ENCODE assay signal across 17 cellular contexts in genomic region chr4:17889692-17890091, GRCh38.
DNase-seq lines count a peak whose midpoint lies in the region; ATAC-seq and TF ChIP-seq lines count a peak whose summit lies in the region.
"Had no signal": no experiment of that assay in that cellular context is flagged by ENCODE, and none has a peak within 500 bp of the region (broad histone marks: within the 10 kb centered on the region; RNA-seq: fewer than 3 reads in every experiment).

No MANE protein-coding gene starts in this region.

- WGBS in SK-N-SH (ENCODE audit: low lambda C conversion rate) = 94% methylated on average over 1 of the region's 1 CpG
- WGBS in IMR-90 (ENCODE audit: extremely low coverage in 2 of 2, insufficient read length in 1 of 2), 2 experiments = no CpG with 5 or more reads among the region's 1 CpG

- no peak for TF ChIP-seq POLR2A in IMR-90 (IDR thresholded peaks at IDR 0.05; ENCODE audit: low read depth, low read length)

- H2BK5ac ChIP-seq in IMR-90 (ENCODE audit: low read depth, low read length, poor library complexity, severe bottlenecking) = no peak overlapping the region

- H2AK5ac ChIP-seq in IMR-90 (ENCODE audit: low read depth, low read length) = no peak overlapping the region

- no peak overlapping the region for H3K4ac ChIP-seq in IMR-90 (ENCODE audit: low read depth, low read length)

- BruUV-seq in IMR-90 (replicated peaks; lab: Mats Ljungman, UMichigan) = no TSS peak

- H3K36me3 ChIP-seq in SK-N-SH (replicated peaks in 1 of 2; ENCODE audit: control insufficient read depth in 1 of 2, insufficient read depth in 2 of 2, low read length in 1 of 2) = peaks cover 2 to 7% of the 10 kb centered on the region in 2 experiments
- 0 out of 2 replicates have a peak, but pooled peaks cover 1% of the 10 kb centered on the region for H3K36me3 ChIP-seq in IMR-90 (ENCODE audit: control insufficient read depth, insufficient read depth, low read length)

- H3K4me1 ChIP-seq in SK-N-SH (ENCODE audit: control insufficient read depth in 1 of 2, insufficient read depth in 2 of 2, low read depth in 1 of 2, low read length in 1 of 2) (peaks cover 0 to 3% of the 10 kb centered on the region in 2 experiments; a peak in 2 of 4 replicates), IMR-90 (ENCODE audit: control insufficient read depth, insufficient read depth, low read length) (peaks cover 1% of the 10 kb centered on the region; the same call in 1 of the 2 replicates)
- H3K4me1 ChIP-seq: A549; BLaER1 treated with 17β-estradiol and CSF1 and Interleukin-3, amounts not matched to agents 10 nM and 100 nM; Caco-2 had no signal

- no peak for TF ChIP-seq CTCF in SK-N-SH (IDR thresholded peaks at IDR 0.05)
- TF ChIP-seq CTCF in IMR-90 (conservative IDR thresholded peaks at IDR 0.05; ENCODE audit: low read depth, low read length) = no peak

- no peak overlapping the region for H2BK120ac ChIP-seq in IMR-90 (ENCODE audit: low read depth, low read length)

- H2AFZ ChIP-seq in SK-N-SH (ENCODE audit: low read depth) = no peak overlapping the region
- H2AFZ ChIP-seq in IMR-90 (replicated peaks; ENCODE audit: low read length, poor library complexity) = no peak overlapping the region

- no peak overlapping the region for H4K8ac ChIP-seq in IMR-90 (ENCODE audit: low read depth in 2 of 2, low read length in 2 of 2)

- no peaks in the 10 kb centered on the region; a peak in 1 of 4 replicates for H3K79me1 ChIP-seq in IMR-90 (ENCODE audit: low read depth in 1 of 2, low read length in 2 of 2)

- H3K18ac ChIP-seq in IMR-90 (ENCODE audit: low read depth, low read length) = no peak overlapping the region

- H3K27me3 ChIP-seq in SK-N-SH (ENCODE audit: insufficient read depth) (no peaks in the 10 kb centered on the region), IMR-90 (ENCODE audit: control insufficient read depth, insufficient read depth, low read length) (no peaks in the 10 kb centered on the region)
- H3K27me3 ChIP-seq: BLaER1 treated with 17β-estradiol and CSF1 and Interleukin-3, amounts not matched to agents 10 nM and 100 nM had no signal

- H3K23ac ChIP-seq in IMR-90 (ENCODE audit: low read depth, low read length) = no peak overlapping the region

- CTCF ChIA-PET in SK-N-SH (lab: Yijun Ruan, JAX) (no interaction called here), IMR-90 (lab: Yijun Ruan, JAX) (no interaction called here)

- TF ChIP-seq RAD21 in SK-N-SH (IDR thresholded peaks at IDR 0.05; ENCODE audit: low read length) (no peak), IMR-90 (IDR thresholded peaks at IDR 0.05; ENCODE audit: low read length) (no peak)

- H3K79me2 ChIP-seq in SK-N-SH (ENCODE audit: insufficient read depth) = no peaks in the 10 kb centered on the region

- POLR2A ChIA-PET in SK-N-SH (lab: Yijun Ruan, JAX) (no interaction called here), IMR-90 (lab: Charles Lee; ENCODE audit: unreplicated experiment) (no interaction called here)

- no peak overlapping the region for H2AK9ac ChIP-seq in IMR-90 (replicated peaks; ENCODE audit: low read depth, low read length, poor library complexity)

- ATAC-seq in SK-N-SH treated with all-trans-retinoic acid at 6 μM for 48 hours (no peak), IMR-90 (ENCODE audit: low read depth) (no peak), HG03139 (IDR thresholded peaks at IDR 0.05; ENCODE audit: unreplicated experiment) (no peak)
- ATAC-seq: A549; CD8-positive, alpha-beta T cell had no signal

- H2BK15ac ChIP-seq in IMR-90 (ENCODE audit: low read depth, low read length) = no peak overlapping the region

- H3K4me2 ChIP-seq in SK-N-SH (no peak overlapping the region), IMR-90 (ENCODE audit: low read depth, low read length) (no peak overlapping the region)
- H3K4me2 ChIP-seq: A549; BLaER1 treated with 17β-estradiol and CSF1 and Interleukin-3, amounts not matched to agents 10 nM and 100 nM had no signal

- no peaks in the 10 kb centered on the region for H4K20me1 ChIP-seq in SK-N-SH (ENCODE audit: insufficient read depth)
- H4K20me1 ChIP-seq in IMR-90 (ENCODE audit: insufficient read depth, low read length) = no peaks in the 10 kb centered on the region
- H4K20me1 ChIP-seq: BLaER1 treated with 17β-estradiol and CSF1 and Interleukin-3, amounts not matched to agents 10 nM and 100 nM had no signal

- no peak overlapping the region for H3K14ac ChIP-seq in IMR-90 (replicated peaks; ENCODE audit: low read depth, low read length)

- DNase-seq in SK-N-SH (no peak), IMR-90 (no peak), amniotic epithelial cell (ENCODE audit: low read depth) (peak; percentile 27), globus pallidus (ENCODE audit: low spot score) (no peak)
- DNase-seq: AML-193; Caco-2; Calu3; CD4-positive, alpha-beta T cell; CD8-positive, alpha-beta T cell; DMS79 treated with DMSO at 0.1 percent for 48 hours; GF-D8 had no signal

- H3K9ac ChIP-seq in SK-N-SH (no peak overlapping the region), IMR-90 (ENCODE audit: low read depth, low read length) (no peak overlapping the region)
- H3K9ac ChIP-seq: BLaER1 treated with 17β-estradiol and CSF1 and Interleukin-3, amounts not matched to agents 10 nM and 100 nM had no signal

- in situ Hi-C loops in IMR-90 (cut with MboI; ENCODE audit: low sequenced_read_pairs) = no loop called here

- H2BK20ac ChIP-seq in IMR-90 (ENCODE audit: low read depth, low read length) = no peak overlapping the region

- no peak overlapping the region for H3K27ac ChIP-seq in SK-N-SH (ENCODE audit: low read depth in 2 of 2, low read length in 1 of 2)
- no peak overlapping the region for H3K27ac ChIP-seq in IMR-90 (ENCODE audit: insufficient read depth, low read length)
- H3K27ac ChIP-seq: 22Rv1; A549; BLaER1 treated with 17β-estradiol and CSF1 and Interleukin-3, amounts not matched to agents 10 nM and 100 nM; C4-2B had no signal

- intact Hi-C loops in IMR-90 (cut with micrococcal nuclease) = no loop called here

- H3K56ac ChIP-seq in IMR-90 (ENCODE audit: extremely low read depth, insufficient read depth, low read length) = no peak overlapping the region

- H4K91ac ChIP-seq in IMR-90 (ENCODE audit: insufficient read depth, low read depth, low read length) = no peak overlapping the region

- peaks cover under 1% of the 10 kb centered on the region; the same call in 1 of the 2 replicates for H3K9me1 ChIP-seq in IMR-90 (ENCODE audit: insufficient read depth, low read length)

- no peaks in the 10 kb centered on the region for H3K9me3 ChIP-seq in SK-N-SH
- H3K9me3 ChIP-seq in IMR-90 (ENCODE audit: control insufficient read depth, insufficient read depth, low read length) = no peaks in the 10 kb centered on the region
- H3K9me3 ChIP-seq: A549; BLaER1 treated with 17β-estradiol and CSF1 and Interleukin-3, amounts not matched to agents 10 nM and 100 nM; Caco-2 had no signal

- H3K9me2 ChIP-seq in SK-N-SH = no peaks in the 10 kb centered on the region; the same call in 1 of the 2 replicates

- no peaks in the 10 kb centered on the region for H3F3A ChIP-seq in SK-N-SH (replicated peaks; ENCODE audit: insufficient read depth)

- no peak for TF ChIP-seq EP300 in SK-N-SH (IDR thresholded peaks at IDR 0.05; ENCODE audit: borderline replicate concordance in 1 of 2, low read depth in 1 of 2, low read length in 1 of 2)

- H3K4me3 ChIP-seq in SK-N-SH (ENCODE audit: low read depth in 2 of 2, low read length in 1 of 2) = no peak overlapping the region
- H3K4me3 ChIP-seq in IMR-90 (ENCODE audit: insufficient read depth, low read depth, low read length) = no peak overlapping the region
- H3K4me3 ChIP-seq: A549; BLaER1 treated with 17β-estradiol and CSF1 and Interleukin-3, amounts not matched to agents 10 nM and 100 nM had no signal

- dilution Hi-C loops in IMR-90 (cut with HindIII; ENCODE audit: low sequenced_read_pairs, unreplicated experiment) = no loop called here

- no peak overlapping the region for H4K5ac ChIP-seq in IMR-90 (ENCODE audit: low read depth, low read length)

TF ChIP-seq in SK-N-SH treated with all-trans-retinoic acid at 6 μM for 48 hours, 23 proteins besides CTCF, POLR2A, EP300 and RAD21 (continues in another document):
- TF ChIP-seq ISL1 (CRISPR knock-in tag; IDR thresholded peaks at IDR 0.05) (peak; percentile 64), SNAI2 (CRISPR knock-in tag; IDR thresholded peaks at IDR 0.05) (0 out of 2 replicates have a peak, but pooled peaks have one; percentile 17), RARB (CRISPR knock-in tag; IDR thresholded peaks at IDR 0.05) (no peak)

TF ChIP-seq in SK-N-SH, 30 proteins besides CTCF, POLR2A, EP300 and RAD21 (continues in another document):
- no peak for TF ChIP-seq RFX5 (IDR thresholded peaks at IDR 0.05; ENCODE audit: low read length)
- no peak for TF ChIP-seq CHD2 (IDR thresholded peaks at IDR 0.05; ENCODE audit: low read length, partially characterized antibody)

TF ChIP-seq in IMR-90, 13 proteins besides CTCF, POLR2A, EP300 and RAD21:
- TF ChIP-seq CEBPB (IDR thresholded peaks at IDR 0.05; ENCODE audit: low read depth, low read length) (0 out of 2 replicates have a peak, but pooled peaks have one; percentile 11), FOS (IDR thresholded peaks at IDR 0.05; ENCODE audit: low read depth, low read length) (no peak)
